ENCODE assay signal across 22 cellular contexts in the genomic region with DNA sequence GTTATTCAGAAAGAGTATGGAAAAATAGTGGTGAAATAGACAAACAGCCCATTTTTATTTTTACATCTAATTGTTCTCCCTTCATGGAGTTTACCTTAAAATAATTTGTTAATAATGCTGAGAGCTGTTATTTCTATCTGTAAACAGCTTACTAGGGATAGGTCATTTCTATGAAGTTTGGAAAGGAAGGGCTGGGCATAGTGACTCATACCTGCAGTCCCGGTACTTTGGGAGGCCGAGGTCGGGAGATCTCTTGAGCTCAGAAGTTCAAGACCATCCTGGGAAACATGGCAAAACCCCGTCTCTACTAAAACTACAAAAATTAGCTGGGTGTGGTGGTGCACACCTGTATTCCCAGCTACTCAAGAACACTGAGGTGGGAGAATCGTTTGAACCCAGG.
DNase-seq lines count a peak whose midpoint lies in the region; ATAC-seq and TF ChIP-seq lines count a peak whose summit lies in the region.
"Had no signal": no experiment of that assay in that cellular context is flagged by ENCODE, and none has a peak within 500 bp of the region (broad histone marks: within the 10 kb centered on the region; RNA-seq: fewer than 3 reads in every experiment).

No MANE protein-coding gene starts in this region.

- no peak for ATAC-seq in activated CD8-positive, alpha-beta T cell treated with anti-CD3 and anti-CD28 coated beads for 36 hours
- no peak for ATAC-seq in GM18511 (IDR thresholded peaks at IDR 0.05; ENCODE audit: unreplicated experiment)
- ATAC-seq in HG03432 (IDR thresholded peaks at IDR 0.05; ENCODE audit: unreplicated experiment) = no peak

- H3K27me3 Mint-ChIP-seq in T-helper 2 cell treated with Interferon-gamma antibody and Interleukin-4, amounts not matched to agents 5 μg/mL and 100 μg/mL, for 36 hours (ENCODE audit: low read depth) = no peaks in the 10 kb centered on the region
- H3K27me3 Mint-ChIP-seq in CD4-positive, alpha-beta memory T cell = no peaks in the 10 kb centered on the region
- no peaks in the 10 kb centered on the region for H3K27me3 Mint-ChIP-seq in activated CD8-positive, alpha-beta T cell treated with anti-CD3 and anti-CD28 coated beads for 36 hours
- H3K27me3 Mint-ChIP-seq in immature natural killer cell (ENCODE audit: low read depth in 3 of 3) = peaks cover 0 to 2% (median 1%) of the 10 kb centered on the region in 3 donors
- H3K27me3 Mint-ChIP-seq: memory B cell had no signal

- CTCF ChIA-PET in CD4-positive, alpha-beta memory T cell (lab: Charles Lee; ENCODE audit: partially characterized antibody) = no interaction called here
- CTCF ChIA-PET in activated CD8-positive, alpha-beta T cell treated with anti-CD3 and anti-CD28 coated beads for 36 hours (lab: Charles Lee) = no interaction called here

- no peaks in the 10 kb centered on the region for H3K9me3 ChIP-seq in CD4-positive, alpha-beta memory T cell (ENCODE audit: control insufficient read depth in 1 of 2, low read length in 2 of 2)
- H3K9me3 ChIP-seq: BE2C, sigmoid colon, transverse colon had no signal

- H3K27me3 ChIP-seq in CD4-positive, alpha-beta memory T cell (ENCODE audit: insufficient read depth, low read length) = no peaks in the 10 kb centered on the region
- H3K27me3 ChIP-seq: BE2C, sigmoid colon, transverse colon had no signal

- H3K4me1 Mint-ChIP-seq in T-helper 2 cell treated with Interferon-gamma antibody and Interleukin-4, amounts not matched to agents 5 μg/mL and 100 μg/mL, for 36 hours (ENCODE audit: low read depth) = peaks cover 19% of the 10 kb centered on the region
- peaks cover 19 to 44% (median 29%) of the 10 kb centered on the region in 4 donors for H3K4me1 Mint-ChIP-seq in CD4-positive, alpha-beta memory T cell
- peaks cover 12% of the 10 kb centered on the region for H3K4me1 Mint-ChIP-seq in activated CD8-positive, alpha-beta T cell treated with anti-CD3 and anti-CD28 coated beads for 36 hours (ENCODE audit: low read depth)
- peaks cover 16 to 17% of the 10 kb centered on the region in 2 donors for H3K4me1 Mint-ChIP-seq in immature natural killer cell
- H3K4me1 Mint-ChIP-seq: brain, memory B cell had no signal

- POLR2A ChIA-PET in CD4-positive, alpha-beta memory T cell (lab: Charles Lee; ENCODE audit: partially characterized antibody) = interaction anchor here (0.6 to 1.7 kb wide), 3 partner anchors 9 to 43 kb away, joined by 3 to 5 read pairs (median 3); no protein-coding TSS in a partner anchor
- POLR2A ChIA-PET in activated CD8-positive, alpha-beta T cell treated with anti-CD3 and anti-CD28 coated beads for 36 hours (lab: Charles Lee) = interaction anchor here (1.0 kb wide), 1 partner anchor 14 kb away, joined by 3 read pairs; no protein-coding TSS in a partner anchor

- H3K27ac Mint-ChIP-seq in T-helper 2 cell treated with Interferon-gamma antibody and Interleukin-4, amounts not matched to agents 5 μg/mL and 100 μg/mL, for 36 hours = peak overlapping the region; percentile 55
- peak overlapping the region; percentile 82 to 96 (median 91) for H3K27ac Mint-ChIP-seq in CD4-positive, alpha-beta memory T cell
- peak overlapping the region; percentile 72 for H3K27ac Mint-ChIP-seq in activated CD8-positive, alpha-beta T cell treated with anti-CD3 and anti-CD28 coated beads for 36 hours
- peak overlapping the region in 4 of 6 donors; percentile 2 to 64 (median 26) for H3K27ac Mint-ChIP-seq in immature natural killer cell
- H3K27ac Mint-ChIP-seq: memory B cell had no signal

- no peak overlapping the region for H3K27ac ChIP-seq in CD4-positive, alpha-beta memory T cell (ENCODE audit: low read depth, low read length)
- H3K27ac ChIP-seq: epithelial cell of prostate, sigmoid colon, transverse colon, WERI-Rb-1 had no signal

- H3K36me3 ChIP-seq in CD4-positive, alpha-beta memory T cell (ENCODE audit: insufficient read depth, low read length) = no peaks in the 10 kb centered on the region
- H3K36me3 ChIP-seq: BE2C, sigmoid colon, transverse colon, WERI-Rb-1 had no signal

- DNase-seq in T-helper 2 cell treated with Interferon-gamma antibody and Interleukin-4, amounts not matched to agents 5 μg/mL and 100 μg/mL, for 36 hours (ENCODE audit: low spot score) = no peak
- no peak for DNase-seq in T-helper 2 cell
- no peak for DNase-seq in CD4-positive, alpha-beta memory T cell
- no peak for DNase-seq in activated CD8-positive, alpha-beta T cell treated with anti-CD3 and anti-CD28 coated beads for 36 hours
- DNase-seq in immature natural killer cell = no peak
- no peak for DNase-seq in nucleus accumbens (lab: John Stamatoyannopoulos, UW)
- DNase-seq: 8988T, BE2C, cortex of kidney, GDM1, Karpas-422, NCI-H1105, SHP77 treated with DMSO at 0.1 percent for 48 hours, sigmoid colon, transverse colon, WERI-Rb-1 had no signal

- H3K4me3 ChIP-seq in CD4-positive, alpha-beta memory T cell (ENCODE audit: low read length in 2 of 2) = no peak overlapping the region
- H3K4me3 ChIP-seq: sigmoid colon, transverse colon had no signal

- no peak for TF ChIP-seq CTCF in activated CD8-positive, alpha-beta T cell treated with anti-CD3 and anti-CD28 coated beads for 36 hours (IDR thresholded peaks at IDR 0.05)

- H3K4me3 Mint-ChIP-seq in T-helper 2 cell treated with Interferon-gamma antibody and Interleukin-4, amounts not matched to agents 5 μg/mL and 100 μg/mL, for 36 hours = peak overlapping the region; percentile 56
- peak overlapping the region in 7 of 8 donors; percentile 65 to 82 (median 78) for H3K4me3 Mint-ChIP-seq in CD4-positive, alpha-beta memory T cell
- H3K4me3 Mint-ChIP-seq in activated CD8-positive, alpha-beta T cell treated with anti-CD3 and anti-CD28 coated beads for 36 hours = no peak overlapping the region
- peak overlapping the region in 4 of 5 donors; percentile 39 to 60 (median 48) for H3K4me3 Mint-ChIP-seq in immature natural killer cell
- H3K4me3 Mint-ChIP-seq: brain, memory B cell, nephron had no signal

- no peaks in the 10 kb centered on the region for H3K36me3 Mint-ChIP-seq in T-helper 2 cell treated with Interferon-gamma antibody and Interleukin-4, amounts not matched to agents 5 μg/mL and 100 μg/mL, for 36 hours (ENCODE audit: low read depth)
- H3K36me3 Mint-ChIP-seq in CD4-positive, alpha-beta memory T cell = peaks cover 3 to 5% of the 10 kb centered on the region in 2 donors
- H3K36me3 Mint-ChIP-seq in activated CD8-positive, alpha-beta T cell treated with anti-CD3 and anti-CD28 coated beads for 36 hours (ENCODE audit: low read depth) = no peaks in the 10 kb centered on the region
- no peaks in the 10 kb centered on the region for H3K36me3 Mint-ChIP-seq in immature natural killer cell
- H3K36me3 Mint-ChIP-seq: brain, memory B cell had no signal

- intact Hi-C loops in CD4-positive, alpha-beta memory T cell (cut with micrococcal nuclease) = no loop called here
- intact Hi-C loops in activated CD8-positive, alpha-beta T cell treated with anti-CD3 and anti-CD28 coated beads for 36 hours (cut with micrococcal nuclease) = no loop called here

- peaks cover 38% of the 10 kb centered on the region for H3K4me1 ChIP-seq in CD4-positive, alpha-beta memory T cell (ENCODE audit: insufficient read depth, low read length)
- H3K4me1 ChIP-seq: BE2C, transverse colon had no signal

- H3K9me3 Mint-ChIP-seq in T-helper 2 cell treated with Interferon-gamma antibody and Interleukin-4, amounts not matched to agents 5 μg/mL and 100 μg/mL, for 36 hours = peaks cover 9% of the 10 kb centered on the region
- peaks cover 0 to 15% (median 3%) of the 10 kb centered on the region in 8 donors for H3K9me3 Mint-ChIP-seq in CD4-positive, alpha-beta memory T cell
- H3K9me3 Mint-ChIP-seq in activated CD8-positive, alpha-beta T cell treated with anti-CD3 and anti-CD28 coated beads for 36 hours = peaks cover 5% of the 10 kb centered on the region
- peaks cover 0 to 10% (median 1%) of the 10 kb centered on the region in 6 donors for H3K9me3 Mint-ChIP-seq in immature natural killer cell

Comparison
In these comparisons a context has a peak if more than half of its experiments do, and no peak if none do; other contexts are left out.
1. H3K27ac Mint-ChIP-seq: peak in every context shown above with its lines; median percentile 91 in CD4-positive, alpha-beta memory T cell; 72 in activated CD8-positive, alpha-beta T cell treated with anti-CD3 and anti-CD28 coated beads for 36 hours; 55 in T-helper 2 cell treated with Interferon-gamma antibody and Interleukin-4, amounts not matched to agents 5 μg/mL and 100 μg/mL, for 36 hours; 26 in immature natural killer cell.